13 cellular contexts compared by ENCODE assay signal in genomic region chr16:24736758-24737157, GRCh38. TPM values are rescaled to one million over a fixed set of nuclear protein-coding genes. Genes with fewer than 3 reads are reported as not detected.
DNase-seq lines count a peak whose midpoint lies in the region; ATAC-seq and TF ChIP-seq lines count a peak whose summit lies in the region.
"Had no signal": no experiment of that assay in that cellular context is flagged by ENCODE, and none has a peak within 500 bp of the region (broad histone marks: within the 10 kb centered on the region; RNA-seq: fewer than 3 reads in every experiment).

No MANE protein-coding gene starts in this region.

- no peak overlapping the region for H3K27ac ChIP-seq in CD4-positive, CD25-positive, alpha-beta regulatory T cell (ENCODE audit: insufficient read depth, low read length, poor library complexity, severe bottlenecking)
- H3K27ac ChIP-seq: suprapubic skin had no signal

- H3K36me3 Mint-ChIP-seq in CD4-positive, CD25-positive, alpha-beta regulatory T cell: peaks cover 19% of the 10 kb centered on the region
- peaks cover 11% of the 10 kb centered on the region for H3K36me3 Mint-ChIP-seq in chondrocyte (ENCODE audit: low read depth)
- peaks cover 39% of the 10 kb centered on the region for H3K36me3 Mint-ChIP-seq in nephron (ENCODE audit: low read depth)

- peaks cover 60 to 98% (median 74%) of the 10 kb centered on the region in 4 donors for H3K4me1 Mint-ChIP-seq in CD4-positive, CD25-positive, alpha-beta regulatory T cell
- peaks cover 63% of the 10 kb centered on the region for H3K4me1 Mint-ChIP-seq in chondrocyte (ENCODE audit: low read depth)
- H3K4me1 Mint-ChIP-seq in nephron: peaks cover 52% of the 10 kb centered on the region

- H3K27me3 ChIP-seq in CD4-positive, CD25-positive, alpha-beta regulatory T cell (ENCODE audit: control insufficient read depth, insufficient read depth, low read length): no peaks in the 10 kb centered on the region
- H3K27me3 ChIP-seq: suprapubic skin had no signal

- no peaks in the 10 kb centered on the region for H3K9me3 Mint-ChIP-seq in CD4-positive, CD25-positive, alpha-beta regulatory T cell
- H3K9me3 Mint-ChIP-seq in chondrocyte (ENCODE audit: low read depth): no peaks in the 10 kb centered on the region
- no peaks in the 10 kb centered on the region for H3K9me3 Mint-ChIP-seq in nephron
- H3K9me3 Mint-ChIP-seq: activated CD4-positive, alpha-beta memory T cell treated with anti-CD3 and anti-CD28 coated beads, Interleukin-2, amount 10 ng/mL, durations not matched to agents 7 days and 5 days had no signal

- no peak for DNase-seq in CD4-positive, CD25-positive, alpha-beta regulatory T cell
- DNase-seq in NCI-H1105 treated with DMSO at 0.1 percent for 48 hours (lab: John Stamatoyannopoulos, UW) (peak; percentile 59), chondrocyte (ENCODE audit: low spot score) (no peak), foreskin melanocyte (no peak), GF-D8 (lab: John Stamatoyannopoulos, UW) (no peak), posterior cingulate gyrus (no peak)
- DNase-seq: activated CD4-positive, alpha-beta memory T cell treated with anti-CD3 and anti-CD28 coated beads, Interleukin-2, amount 10 ng/mL, durations not matched to agents 7 days and 5 days; mucosa of descending colon; NCI-H1694; stimulated activated CD4-positive, alpha-beta T cell treated with anti-CD3 and anti-CD28 coated beads, Interleukin-1b, Interleukin-23, amount 100 ng/mL, for 48 hours had no signal

- H3K4me3 Mint-ChIP-seq in CD4-positive, CD25-positive, alpha-beta regulatory T cell: peak overlapping the region in 3 of 4 donors; percentile 8 to 57 (median 14)
- H3K4me3 Mint-ChIP-seq in chondrocyte (ENCODE audit: unreplicated experiment) (no peak overlapping the region), nephron (no peak overlapping the region)
- H3K4me3 Mint-ChIP-seq: activated CD4-positive, alpha-beta memory T cell treated with anti-CD3 and anti-CD28 coated beads, Interleukin-2, amount 10 ng/mL, durations not matched to agents 7 days and 5 days had no signal

- TF ChIP-seq CTCF in chondrocyte (IDR thresholded peaks at IDR 0.05) (no peak), nephron (IDR thresholded peaks at IDR 0.05; ENCODE audit: unreplicated experiment in 3 of 3) (no peak)

- no peaks in the 10 kb centered on the region for H3K27me3 Mint-ChIP-seq in CD4-positive, CD25-positive, alpha-beta regulatory T cell
- H3K27me3 Mint-ChIP-seq in chondrocyte (ENCODE audit: low read depth) (no peaks in the 10 kb centered on the region), nephron (ENCODE audit: low read depth) (no peaks in the 10 kb centered on the region)
- H3K27me3 Mint-ChIP-seq: activated CD4-positive, alpha-beta memory T cell treated with anti-CD3 and anti-CD28 coated beads, Interleukin-2, amount 10 ng/mL, durations not matched to agents 7 days and 5 days had no signal

- no peak for ATAC-seq in CD4-positive, CD25-positive, alpha-beta regulatory T cell (ENCODE audit: low read depth in 2 of 2)
- ATAC-seq in GM19328 (IDR thresholded peaks at IDR 0.05; ENCODE audit: unreplicated experiment): no peak
- ATAC-seq: mucosa of descending colon had no signal

- H3K4me3 ChIP-seq in CD4-positive, CD25-positive, alpha-beta regulatory T cell (ENCODE audit: low read depth, low read length): peak overlapping the region; percentile 28
- H3K4me3 ChIP-seq: mucosa of descending colon, suprapubic skin had no signal

- H3K9me3 ChIP-seq in CD4-positive, CD25-positive, alpha-beta regulatory T cell (ENCODE audit: control insufficient read depth in 2 of 2, low read length in 2 of 2): no peaks in the 10 kb centered on the region
- H3K9me3 ChIP-seq: mucosa of descending colon, suprapubic skin had no signal

- peaks cover 43% of the 10 kb centered on the region for H3K4me1 ChIP-seq in CD4-positive, CD25-positive, alpha-beta regulatory T cell (ENCODE audit: control insufficient read depth, insufficient read depth, low read length, poor library complexity, severe bottlenecking)

- peaks cover 19% of the 10 kb centered on the region for H3K36me3 ChIP-seq in CD4-positive, CD25-positive, alpha-beta regulatory T cell (ENCODE audit: control insufficient read depth, insufficient read depth, low read length)

- intact Hi-C loops in posterior cingulate gyrus (cut with DNase I): no loop called here

- H3K27ac Mint-ChIP-seq in CD4-positive, CD25-positive, alpha-beta regulatory T cell: peak overlapping the region in 1 of 3 donors; percentile 28
- peak overlapping the region; percentile 79 for H3K27ac Mint-ChIP-seq in chondrocyte (ENCODE audit: unreplicated experiment)
- H3K27ac Mint-ChIP-seq in nephron: peak overlapping the region in 2 of 3 experiments; percentile 46 to 81
- H3K27ac Mint-ChIP-seq: activated CD4-positive, alpha-beta memory T cell treated with anti-CD3 and anti-CD28 coated beads, Interleukin-2, amount 10 ng/mL, durations not matched to agents 7 days and 5 days had no signal

RNA-seq across cellular contexts. Expression of gene TNRC6A, which starts 7.3 kb away (rescaled TPM):
- total RNA-seq in CD4-positive, CD25-positive, alpha-beta regulatory T cell: 89.0 TPM
- polyA plus RNA-seq in CD4-positive, CD25-positive, alpha-beta regulatory T cell: 10 to 100 TPM in 2 of 4 donors, 1 to 10 TPM in 2; 7.2 to 14.4 (median 9.0) TPM
- total RNA-seq in chondrocyte: 42.8 to 57.6 TPM (median 52.1 TPM) in 3 replicates

Comparison
In these comparisons a context has a peak if more than half of its experiments do, and no peak if none do; other contexts are left out.
1. H3K4me3 Mint-ChIP-seq: peak in CD4-positive, CD25-positive, alpha-beta regulatory T cell (3 of 4); none in chondrocyte (single experiment) and nephron (0 of 3).